In genomic region chr15:39114690-39115378, GRCh38 we compare ENCODE assay signal across 1 cellular context.
TF ChIP-seq lines count a peak whose summit lies in the region.

No MANE protein-coding gene starts in this region.

TF ChIP-seq in IMR-90, 13 proteins besides CTCF, POLR2A, EP300 and RAD21 (continued from another document):
- TF ChIP-seq USF2 (IDR thresholded peaks at IDR 0.05; ENCODE audit: low read depth, low read length) (no peak), FOS (IDR thresholded peaks at IDR 0.05; ENCODE audit: low read depth, low read length) (no peak), BHLHE40 (IDR thresholded peaks at IDR 0.05; ENCODE audit: low read depth, low read length) (no peak), SMC3 (IDR thresholded peaks at IDR 0.05; ENCODE audit: low read depth, low read length) (no peak), MXI1 (IDR thresholded peaks at IDR 0.05; ENCODE audit: borderline replicate concordance, low read depth, low read length) (no peak), RCOR1 (IDR thresholded peaks at IDR 0.05; ENCODE audit: insufficient replicate concordance, low read length) (no peak), NFE2L2 (IDR thresholded peaks at IDR 0.05; ENCODE audit: low read depth, low read length) (no peak), MAZ (IDR thresholded peaks at IDR 0.05; ENCODE audit: borderline replicate concordance, low read depth, low read length) (no peak)
